In the genomic region with DNA sequence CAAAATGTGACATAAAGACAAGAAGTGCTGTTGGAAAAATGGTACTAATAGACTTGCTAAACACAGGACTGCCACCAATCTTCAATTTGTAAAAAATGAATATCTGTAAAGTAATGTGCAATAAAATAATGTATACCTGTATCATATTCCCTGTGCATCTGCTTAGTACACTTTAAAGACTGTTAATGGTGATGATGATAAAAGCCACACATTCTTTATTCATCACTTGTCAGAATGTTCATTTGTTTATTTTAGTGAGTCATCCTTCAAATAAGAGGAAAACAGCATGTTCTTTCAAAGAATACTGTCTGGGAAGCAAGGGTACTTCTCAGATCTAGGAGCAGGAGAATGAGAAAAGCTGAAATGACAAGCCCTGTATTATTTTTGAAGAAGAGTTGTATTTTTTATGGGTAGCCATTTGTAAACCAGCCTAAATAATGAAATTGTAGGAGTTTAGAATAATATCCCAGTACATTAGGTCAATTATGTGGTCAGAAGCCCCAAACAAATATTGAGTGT, we compare ENCODE assay signal across 11 cellular contexts.
A peak's percentile ranks its signal among the peaks of the same experiment; 100 is the strongest.
DNase-seq lines count a peak whose midpoint lies in the region; ATAC-seq and TF ChIP-seq lines count a peak whose summit lies in the region.
"Had no signal": no experiment of that assay in that cellular context is flagged by ENCODE, and none has a peak within 500 bp of the region (broad histone marks: within the 10 kb centered on the region; RNA-seq: fewer than 3 reads in every experiment).

No MANE protein-coding gene starts in this region.

- no peaks in the 10 kb centered on the region for H3K27me3 ChIP-seq in SK-N-SH (ENCODE audit: insufficient read depth)
- H3K27me3 ChIP-seq: right atrium auricular region had no signal

- no peaks in the 10 kb centered on the region for H3K9me2 ChIP-seq in SK-N-SH

- H3K9me3 ChIP-seq in SK-N-SH, result no peaks in the 10 kb centered on the region
- H3K9me3 ChIP-seq: right atrium auricular region had no signal

- no peaks in the 10 kb centered on the region; the same call in 1 of the 2 replicates for H3K79me2 ChIP-seq in SK-N-SH (ENCODE audit: insufficient read depth)

- no peaks in the 10 kb centered on the region for H4K20me1 ChIP-seq in SK-N-SH (ENCODE audit: insufficient read depth)

- CTCF ChIA-PET in SK-N-SH (lab: Yijun Ruan, JAX), result no interaction called here

- POLR2A ChIA-PET in SK-N-SH (lab: Yijun Ruan, JAX), result no interaction called here

- no peak for ATAC-seq in GM21737 (IDR thresholded peaks at IDR 0.05; ENCODE audit: unreplicated experiment)
- no peak for ATAC-seq in HG02588 (IDR thresholded peaks at IDR 0.05; ENCODE audit: unreplicated experiment)

- no peak overlapping the region for H3K4me3 ChIP-seq in SK-N-SH (ENCODE audit: low read depth in 2 of 2, low read length in 1 of 2)
- H3K4me3 ChIP-seq: lung, right atrium auricular region had no signal

- TF ChIP-seq RAD21 in SK-N-SH (IDR thresholded peaks at IDR 0.05; ENCODE audit: low read length), result no peak

- H2AFZ ChIP-seq in SK-N-SH (ENCODE audit: low read depth), result no peak overlapping the region

- peaks cover 0 to 17% of the 10 kb centered on the region in 2 experiments for H3K4me1 ChIP-seq in SK-N-SH (ENCODE audit: control insufficient read depth in 1 of 2, insufficient read depth in 2 of 2, low read depth in 1 of 2, low read length in 1 of 2)
- H3K4me1 ChIP-seq: right atrium auricular region had no signal

- peak overlapping the region; percentile 4; the same call in 1 of the 2 replicates for H3K4me2 ChIP-seq in SK-N-SH

- peak; percentile 75 for DNase-seq in HCEC 1CT
- no peak for DNase-seq in SK-N-SH
- DNase-seq in foreskin melanocyte, result peak; percentile 69
- DNase-seq in middle frontal gyrus (ENCODE audit: extremely low spot score, low spot score), result no peak
- DNase-seq in NK-92 (lab: John Stamatoyannopoulos, UW; ENCODE audit: unreplicated experiment), result no peak
- DNase-seq: C1 segment of cervical spinal cord had no signal

- no peak for TF ChIP-seq EP300 in SK-N-SH (IDR thresholded peaks at IDR 0.05; ENCODE audit: borderline replicate concordance in 1 of 2, low read depth in 1 of 2, low read length in 1 of 2)

- H3K9ac ChIP-seq in SK-N-SH, result 0 out of 2 replicates have a peak overlapping the region, but pooled peaks have one; percentile 2

- H3K27ac ChIP-seq in 22Rv1, result peak overlapping the region; percentile 39; the same call in 1 of the 2 replicates
- peak overlapping the region; percentile 0 to 58; a peak in 2 of 4 replicates for H3K27ac ChIP-seq in SK-N-SH (ENCODE audit: low read depth in 2 of 2, low read length in 1 of 2)

- H3K36me3 ChIP-seq in SK-N-SH (replicated peaks in 1 of 2; ENCODE audit: control insufficient read depth in 1 of 2, insufficient read depth in 2 of 2, low read length in 1 of 2), result no peaks in the 10 kb centered on the region
- H3K36me3 ChIP-seq: right atrium auricular region had no signal

- TF ChIP-seq CTCF in 22Rv1 (IDR thresholded peaks at IDR 0.05), result no peak
- no peak for TF ChIP-seq CTCF in SK-N-SH (IDR thresholded peaks at IDR 0.05)

- peaks cover 8% of the 10 kb centered on the region for H3F3A ChIP-seq in SK-N-SH (replicated peaks; ENCODE audit: insufficient read depth)

TF ChIP-seq in SK-N-SH, 30 proteins besides CTCF, POLR2A, EP300 and RAD21:
- TF ChIP-seq CHD2 (IDR thresholded peaks at IDR 0.05; ENCODE audit: low read length, partially characterized antibody) (no peak), GATA2 (CRISPR knock-in tag; IDR thresholded peaks at IDR 0.05) (no peak), FOSL2 (IDR thresholded peaks at IDR 0.05; ENCODE audit: borderline replicate concordance, low read depth) (peak; percentile 22; the same call in 1 of the 2 replicates), FOXJ3 (CRISPR knock-in tag; IDR thresholded peaks at IDR 0.05) (no peak), RFX5 (IDR thresholded peaks at IDR 0.05; ENCODE audit: low read length) (no peak), POLR2AphosphoS5 (IDR thresholded peaks at IDR 0.05; ENCODE audit: low read depth, low read length) (no peak), SMC3 (IDR thresholded peaks at IDR 0.05; ENCODE audit: low read depth, low read length) (no peak), ELF1 (IDR thresholded peaks at IDR 0.05) (no peak), TAF1 (IDR thresholded peaks at IDR 0.05; ENCODE audit: borderline replicate concordance, low read depth, low read length) (no peak), GABPA (IDR thresholded peaks at IDR 0.05; ENCODE audit: low read depth) (no peak), EZH2phosphoT487 (IDR thresholded peaks at IDR 0.05; ENCODE audit: borderline replicate concordance, low read depth) (no peak)
- TF ChIP-seq, protein P1, sequence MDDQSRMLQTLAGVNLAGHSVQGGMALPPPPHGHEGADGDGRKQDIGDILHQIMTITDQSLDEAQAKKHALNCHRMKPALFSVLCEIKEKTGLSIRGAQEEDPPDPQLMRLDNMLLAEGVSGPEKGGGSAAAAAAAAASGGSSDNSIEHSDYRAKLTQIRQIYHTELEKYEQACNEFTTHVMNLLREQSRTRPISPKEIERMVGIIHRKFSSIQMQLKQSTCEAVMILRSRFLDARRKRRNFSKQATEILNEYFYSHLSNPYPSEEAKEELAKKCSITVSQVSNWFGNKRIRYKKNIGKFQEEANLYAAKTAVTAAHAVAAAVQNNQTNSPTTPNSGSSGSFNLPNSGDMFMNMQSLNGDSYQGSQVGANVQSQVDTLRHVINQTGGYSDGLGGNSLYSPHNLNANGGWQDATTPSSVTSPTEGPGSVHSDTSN (IDR thresholded peaks at IDR 0.05), result peak; percentile 18; the same call in 1 of the 2 replicates
- TF ChIP-seq, protein P2, sequence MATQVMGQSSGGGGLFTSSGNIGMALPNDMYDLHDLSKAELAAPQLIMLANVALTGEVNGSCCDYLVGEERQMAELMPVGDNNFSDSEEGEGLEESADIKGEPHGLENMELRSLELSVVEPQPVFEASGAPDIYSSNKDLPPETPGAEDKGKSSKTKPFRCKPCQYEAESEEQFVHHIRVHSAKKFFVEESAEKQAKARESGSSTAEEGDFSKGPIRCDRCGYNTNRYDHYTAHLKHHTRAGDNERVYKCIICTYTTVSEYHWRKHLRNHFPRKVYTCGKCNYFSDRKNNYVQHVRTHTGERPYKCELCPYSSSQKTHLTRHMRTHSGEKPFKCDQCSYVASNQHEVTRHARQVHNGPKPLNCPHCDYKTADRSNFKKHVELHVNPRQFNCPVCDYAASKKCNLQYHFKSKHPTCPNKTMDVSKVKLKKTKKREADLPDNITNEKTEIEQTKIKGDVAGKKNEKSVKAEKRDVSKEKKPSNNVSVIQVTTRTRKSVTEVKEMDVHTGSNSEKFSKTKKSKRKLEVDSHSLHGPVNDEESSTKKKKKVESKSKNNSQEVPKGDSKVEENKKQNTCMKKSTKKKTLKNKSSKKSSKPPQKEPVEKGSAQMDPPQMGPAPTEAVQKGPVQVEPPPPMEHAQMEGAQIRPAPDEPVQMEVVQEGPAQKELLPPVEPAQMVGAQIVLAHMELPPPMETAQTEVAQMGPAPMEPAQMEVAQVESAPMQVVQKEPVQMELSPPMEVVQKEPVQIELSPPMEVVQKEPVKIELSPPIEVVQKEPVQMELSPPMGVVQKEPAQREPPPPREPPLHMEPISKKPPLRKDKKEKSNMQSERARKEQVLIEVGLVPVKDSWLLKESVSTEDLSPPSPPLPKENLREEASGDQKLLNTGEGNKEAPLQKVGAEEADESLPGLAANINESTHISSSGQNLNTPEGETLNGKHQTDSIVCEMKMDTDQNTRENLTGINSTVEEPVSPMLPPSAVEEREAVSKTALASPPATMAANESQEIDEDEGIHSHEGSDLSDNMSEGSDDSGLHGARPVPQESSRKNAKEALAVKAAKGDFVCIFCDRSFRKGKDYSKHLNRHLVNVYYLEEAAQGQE (IDR thresholded peaks at IDR 0.05; ENCODE audit: low read depth, low read length), result no peak
- TF ChIP-seq, protein P3, sequence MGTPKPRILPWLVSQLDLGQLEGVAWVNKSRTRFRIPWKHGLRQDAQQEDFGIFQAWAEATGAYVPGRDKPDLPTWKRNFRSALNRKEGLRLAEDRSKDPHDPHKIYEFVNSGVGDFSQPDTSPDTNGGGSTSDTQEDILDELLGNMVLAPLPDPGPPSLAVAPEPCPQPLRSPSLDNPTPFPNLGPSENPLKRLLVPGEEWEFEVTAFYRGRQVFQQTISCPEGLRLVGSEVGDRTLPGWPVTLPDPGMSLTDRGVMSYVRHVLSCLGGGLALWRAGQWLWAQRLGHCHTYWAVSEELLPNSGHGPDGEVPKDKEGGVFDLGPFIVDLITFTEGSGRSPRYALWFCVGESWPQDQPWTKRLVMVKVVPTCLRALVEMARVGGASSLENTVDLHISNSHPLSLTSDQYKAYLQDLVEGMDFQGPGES (IDR thresholded peaks at IDR 0.05; ENCODE audit: low read depth, low read length), result no peak
- TF ChIP-seq, protein P4, sequence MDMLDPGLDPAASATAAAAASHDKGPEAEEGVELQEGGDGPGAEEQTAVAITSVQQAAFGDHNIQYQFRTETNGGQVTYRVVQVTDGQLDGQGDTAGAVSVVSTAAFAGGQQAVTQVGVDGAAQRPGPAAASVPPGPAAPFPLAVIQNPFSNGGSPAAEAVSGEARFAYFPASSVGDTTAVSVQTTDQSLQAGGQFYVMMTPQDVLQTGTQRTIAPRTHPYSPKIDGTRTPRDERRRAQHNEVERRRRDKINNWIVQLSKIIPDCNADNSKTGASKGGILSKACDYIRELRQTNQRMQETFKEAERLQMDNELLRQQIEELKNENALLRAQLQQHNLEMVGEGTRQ (IDR thresholded peaks at IDR 0.05; ENCODE audit: borderline replicate concordance, low read depth, low read length), result no peak
TF ChIP-seq in SK-N-SH: peak in this region for 2.

Comparison
In these comparisons a context has a peak if more than half of its experiments do, and no peak if none do; other contexts are left out.
1. DNase-seq: peak in HCEC 1CT (single experiment) and foreskin melanocyte (single experiment); none in SK-N-SH (single experiment), middle frontal gyrus (single experiment) and NK-92 (single experiment).